8 cellular contexts compared by ENCODE assay signal in genomic region chr9:41367302-41367701, GRCh38.
A peak's percentile ranks its signal among the peaks of the same experiment; 100 is the strongest.
DNase-seq lines count a peak whose midpoint lies in the region; FAIRE-seq and TF ChIP-seq lines count a peak whose summit lies in the region.
"Not testable (repeated sequence)": the region's sequence is repeated elsewhere in the genome, so short reads cannot be mapped to it uniquely, and the experiment has no call there.

No MANE protein-coding gene starts in this region.

- WGBS in mesodermal cell (ENCODE audit: insufficient coverage in 2 of 2), 2 experiments: no CpG with 5 or more reads among the region's 3 CpGs

- not testable (repeated sequence) for H3K4me1 ChIP-seq in astrocyte (ENCODE audit: insufficient read depth, low read length); mesodermal cell (ENCODE audit: control insufficient read depth, insufficient read depth, low read length, poor library complexity, severe bottlenecking)

- H3K4me1 Mint-ChIP-seq in astrocyte (ENCODE audit: low read depth, unreplicated experiment): not testable (repeated sequence)

- H3K9me3 ChIP-seq in astrocyte (ENCODE audit: insufficient read depth, low read depth, low read length); mesodermal cell (ENCODE audit: control insufficient read depth, low read length): not testable (repeated sequence)

- H3K9me3 Mint-ChIP-seq in astrocyte (ENCODE audit: unreplicated experiment): not testable (repeated sequence)

- H3K36me3 Mint-ChIP-seq in astrocyte (ENCODE audit: low read depth, unreplicated experiment): not testable (repeated sequence)

- not testable (repeated sequence) for H3K4me3 Mint-ChIP-seq in astrocyte (ENCODE audit: unreplicated experiment)

- H3K9ac ChIP-seq in astrocyte (ENCODE audit: low read length): not testable (repeated sequence)

- not testable (repeated sequence) for TF ChIP-seq CTCF in astrocyte (IDR thresholded peaks at IDR 0.05; ENCODE audit: insufficient read depth, low read depth, low read length); bronchial epithelial cell (IDR thresholded peaks at IDR 0.05; ENCODE audit: insufficient read depth, low read length, severe bottlenecking)

- H3K4me3 ChIP-seq in astrocyte (ENCODE audit: insufficient read depth, low read depth, low read length); bronchial epithelial cell (ENCODE audit: low read depth, low read length); mesodermal cell (ENCODE audit: extremely low read depth, insufficient read depth, low read length, poor library complexity, severe bottlenecking): not testable (repeated sequence)

- not testable (repeated sequence) for FAIRE-seq in astrocyte (lab: Jason Lieb, UNC); bronchial epithelial cell (lab: Jason Lieb, UNC)

- not testable (repeated sequence) for H3K36me3 ChIP-seq in astrocyte (ENCODE audit: insufficient read depth, low read length); bronchial epithelial cell (ENCODE audit: control insufficient read depth, insufficient read depth, low read length); mesodermal cell (ENCODE audit: control insufficient read depth, insufficient read depth, low read length)

- not testable (repeated sequence) for H3K27me3 ChIP-seq in astrocyte (ENCODE audit: insufficient read depth, low read length); bronchial epithelial cell (ENCODE audit: control insufficient read depth, insufficient read depth, low read length)

- H3K27me3 Mint-ChIP-seq in astrocyte (ENCODE audit: low read depth, unreplicated experiment): not testable (repeated sequence)

- H3K4me2 ChIP-seq in astrocyte (ENCODE audit: low read length): not testable (repeated sequence)

- not testable (repeated sequence) for H3K27ac Mint-ChIP-seq in astrocyte (ENCODE audit: unreplicated experiment)

- not testable (repeated sequence) for H2AFZ ChIP-seq in astrocyte (ENCODE audit: low read depth, low read length)

- not testable (repeated sequence) for H3K27ac ChIP-seq in astrocyte (ENCODE audit: low read depth, low read length)
- peak overlapping the region; percentile 87 for H3K27ac ChIP-seq in mesodermal cell (ENCODE audit: low read depth, low read length, severe bottlenecking)

- not testable (repeated sequence) for H3K79me2 ChIP-seq in astrocyte (ENCODE audit: insufficient read depth, low read length)

- not testable (repeated sequence) for H4K20me1 ChIP-seq in astrocyte (ENCODE audit: insufficient read depth, low read length)

- DNase-seq in A172 (ENCODE audit: low spot score): peak; percentile 0
- peak; percentile 0 for DNase-seq in EH (ENCODE audit: low read depth)
- peak; percentile 0 for DNase-seq in HCEC 1CT
- peak; percentile 38 for DNase-seq in M059J (ENCODE audit: low read depth)
- DNase-seq in astrocyte (ENCODE audit: low read depth): peak; percentile 48
- DNase-seq in bronchial epithelial cell (ENCODE audit: low read depth): peak; percentile 2
- DNase-seq in glomerular visceral epithelial cell (ENCODE audit: extremely low spot score): peak; percentile 0
